In the genomic region with DNA sequence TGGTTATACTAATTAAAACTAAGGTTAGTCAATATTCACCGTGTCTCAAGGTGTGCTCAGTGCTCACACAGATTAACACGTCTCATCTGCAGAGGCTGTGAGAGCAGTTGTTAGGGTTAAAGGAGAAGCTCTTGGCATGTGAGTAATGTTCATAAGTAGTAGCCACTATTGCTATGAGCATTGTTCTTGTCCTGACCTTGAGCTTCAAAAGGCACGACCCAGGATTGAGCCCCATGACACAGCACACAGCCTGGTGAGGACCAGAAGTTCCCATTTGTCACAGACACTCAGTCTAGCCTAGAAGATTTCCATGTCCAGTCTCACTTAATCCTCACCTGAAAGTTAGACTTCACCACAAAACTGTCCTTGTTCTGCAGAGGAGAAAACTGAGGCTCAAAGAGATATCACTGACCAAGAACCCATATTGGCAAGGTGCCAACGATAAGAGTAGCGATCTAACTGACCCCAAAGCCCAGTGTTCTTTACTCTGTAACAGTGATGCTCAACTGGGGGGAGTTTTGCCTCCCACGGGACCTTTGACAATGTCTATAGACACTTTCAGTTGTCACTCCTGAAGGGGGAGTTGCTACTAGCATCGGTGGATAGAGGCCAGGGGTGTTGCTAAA, we compare ENCODE assay signal across 21 cellular contexts. TPM values are rescaled to one million over a fixed set of nuclear protein-coding genes. Genes with fewer than 3 reads are reported as not detected.
"Had no signal": no experiment of that assay in that cellular context is flagged by ENCODE, and none has a peak within 500 bp of the region (broad histone marks: within the 10 kb centered on the region; RNA-seq: fewer than 3 reads in every experiment).

No MANE protein-coding gene starts in this region.

- H3K4me1 ChIP-seq: stomach, uterus had no signal

- H3K9me3 ChIP-seq: heart left ventricle, right atrium auricular region, uterus had no signal

- DNase-seq: cortex of kidney; effector memory CD4-positive, alpha-beta T cell; heart left ventricle; hippocampal formation; left colon; mammary epithelial cell; naive thymus-derived CD8-positive, alpha-beta T cell; small intestine; stimulated activated CD4-positive, alpha-beta T cell treated with anti-CD3 and anti-CD28 coated beads, Interleukin-12 subunit alpha, Interleukin-12 subunit beta, amount 100 ng/mL, for 4 hours; stimulated activated naive CD4-positive, alpha-beta T cell; stomach; substantia nigra; uterus had no signal

- H3K27ac ChIP-seq: neutrophil, right atrium auricular region, stomach, uterus had no signal

- H3K36me3 ChIP-seq: heart left ventricle, neutrophil, right atrium auricular region, stomach, uterus had no signal

- H3K27me3 ChIP-seq: heart left ventricle, neutrophil, right atrium auricular region, stomach, uterus had no signal

- H3K4me3 ChIP-seq: heart left ventricle, right atrium auricular region, stomach, uterus had no signal

- H3K4me3 Mint-ChIP-seq: naive thymus-derived CD8-positive, alpha-beta T cell; type B pancreatic cell had no signal

- H3K9me3 Mint-ChIP-seq: type B pancreatic cell had no signal

- H3K27me3 Mint-ChIP-seq: type B pancreatic cell had no signal

- H3K36me3 Mint-ChIP-seq: type B pancreatic cell had no signal

- H3K27ac Mint-ChIP-seq: naive thymus-derived CD8-positive, alpha-beta T cell; type B pancreatic cell had no signal

RNA-seq across cellular contexts. Expression of a gene that starts 26.0 kb away (rescaled TPM):
- total RNA-seq: fibroblast of lung, glomerular endothelial cell, kidney epithelial cell, mammary epithelial cell, osteocyte had no signal
- polyA plus RNA-seq: fibroblast of lung; mammary epithelial cell; naive thymus-derived CD8-positive, alpha-beta T cell; neural cell had no signal

RNA-seq across cellular contexts. Expression of a gene that starts 60.0 kb away (rescaled TPM):
- total RNA-seq: fibroblast of lung; glomerular endothelial cell; kidney epithelial cell; mammary epithelial cell; naive thymus-derived CD8-positive, alpha-beta T cell; osteocyte had no signal
- polyA plus RNA-seq: naive thymus-derived CD8-positive, alpha-beta T cell; neural cell had no signal
